ENCODE assay signal across 1 cellular context in the genomic region with DNA sequence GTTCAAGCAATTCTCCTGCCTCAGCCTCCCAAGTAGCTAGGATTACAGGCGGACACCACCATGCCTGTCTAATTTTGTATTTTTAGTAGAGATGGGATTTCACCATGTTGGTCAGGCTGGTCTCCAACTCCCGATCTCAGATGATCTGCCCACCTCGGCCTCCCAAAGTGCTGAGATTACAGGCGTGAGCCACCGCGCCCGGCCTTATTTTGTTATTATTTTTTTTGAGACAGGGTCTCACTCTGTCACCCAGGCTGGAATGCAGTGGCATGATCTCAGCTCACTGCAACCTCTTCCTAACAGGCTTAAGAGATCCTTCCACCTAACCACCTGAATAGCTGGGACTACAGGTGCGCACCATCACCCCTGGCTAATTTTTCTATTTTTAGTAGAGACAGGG. TPM values are rescaled to one million over a fixed set of nuclear protein-coding genes. Genes with fewer than 3 reads are reported as not detected.
"Had no signal": no experiment of that assay in that cellular context is flagged by ENCODE, and none has a peak within 500 bp of the region (broad histone marks: within the 10 kb centered on the region; RNA-seq: fewer than 3 reads in every experiment).

No MANE protein-coding gene starts in this region.

RNA-seq across cellular contexts. Expression of a gene that starts 27.5 kb away (rescaled TPM):
- polyA plus RNA-seq: IgD-negative memory B cell had no signal
